In the genomic region with DNA sequence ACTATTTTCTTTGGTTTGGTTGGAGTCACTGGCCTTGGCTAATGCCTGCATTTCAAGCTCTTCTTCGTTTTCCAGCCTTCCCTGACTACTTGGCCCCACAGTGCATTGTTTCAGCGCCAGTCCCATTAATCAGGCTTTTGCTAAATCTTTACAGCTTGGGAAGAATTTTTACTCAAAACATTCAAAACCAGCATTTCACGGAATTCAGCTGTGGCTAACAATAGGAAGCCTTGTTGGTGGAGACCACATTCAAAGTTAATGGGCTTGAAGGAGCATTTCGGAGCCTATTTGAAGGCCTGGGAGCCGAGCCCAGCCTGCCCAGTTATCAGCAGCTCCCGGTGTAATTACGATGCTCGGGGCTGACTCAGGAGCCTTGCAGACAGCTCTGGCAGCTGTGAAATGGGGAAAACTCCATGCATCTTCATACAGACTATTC, we compare ENCODE assay signal across 22 cellular contexts. TPM values are rescaled to one million over a fixed set of nuclear protein-coding genes. Genes with fewer than 3 reads are reported as not detected.
DNase-seq lines count a peak whose midpoint lies in the region; TF ChIP-seq lines count a peak whose summit lies in the region.
"Had no signal": no experiment of that assay in that cellular context is flagged by ENCODE, and none has a peak within 500 bp of the region (broad histone marks: within the 10 kb centered on the region; RNA-seq: fewer than 3 reads in every experiment).

No MANE protein-coding gene starts in this region.

- H3K4me2 ChIP-seq in mesenchymal stem cell (ENCODE audit: low read length, poor library complexity, severe bottlenecking) (no peak overlapping the region), PC-9 (no peak overlapping the region)

- no peak overlapping the region for H3K4ac ChIP-seq in mesenchymal stem cell (ENCODE audit: low read depth in 1 of 2, low read length in 2 of 2)

- H3K4me1 ChIP-seq in mesenchymal stem cell (ENCODE audit: control insufficient read depth, insufficient read depth, low read depth, low read length), result no peaks in the 10 kb centered on the region
- H3K4me1 ChIP-seq in PC-9 (replicated peaks; ENCODE audit: insufficient read depth), result no peaks in the 10 kb centered on the region
- H3K4me1 ChIP-seq: psoas muscle, upper lobe of left lung had no signal

- no peak overlapping the region for H2BK120ac ChIP-seq in mesenchymal stem cell (ENCODE audit: low read depth, low read length)

- no peak overlapping the region for H2BK5ac ChIP-seq in mesenchymal stem cell (ENCODE audit: low read depth, low read length, poor library complexity, severe bottlenecking)

- H3K9me3 Mint-ChIP-seq in MCF 10A (ENCODE audit: unreplicated experiment), result no peaks in the 10 kb centered on the region
- H3K9me3 Mint-ChIP-seq: activated CD4-positive, alpha-beta T cell treated with anti-CD3 and anti-CD28 coated beads, Interleukin-2, amount 10 ng/mL, durations not matched to agents 24 days and 14 days; memory B cell had no signal

- H3K4me1 Mint-ChIP-seq in MCF 10A (ENCODE audit: insufficient read depth, unreplicated experiment), result no peaks in the 10 kb centered on the region
- H3K4me1 Mint-ChIP-seq: activated CD4-positive, alpha-beta T cell treated with anti-CD3 and anti-CD28 coated beads, Interleukin-2, amount 10 ng/mL, durations not matched to agents 24 days and 14 days; immature natural killer cell; memory B cell; natural killer cell had no signal

- H2AFZ ChIP-seq in mesenchymal stem cell (ENCODE audit: low read depth, low read length) (no peak overlapping the region), PC-9 (no peak overlapping the region)

- no peaks in the 10 kb centered on the region for H3K9me3 ChIP-seq in mesenchymal stem cell (ENCODE audit: control insufficient read depth, low read length)
- H3K9me3 ChIP-seq in PC-9 (ENCODE audit: insufficient read depth, low read depth), result no peaks in the 10 kb centered on the region
- H3K9me3 ChIP-seq: psoas muscle, upper lobe of left lung had no signal

- peak; percentile 38 for DNase-seq in Ammon's horn (ENCODE audit: low spot score)
- DNase-seq in T1000 (lab: John Stamatoyannopoulos, UW), result peak; percentile 6
- peak; percentile 11 for DNase-seq in fibroblast of villous mesenchyme (ENCODE audit: low read depth)
- peak; percentile 0 for DNase-seq in mesenchymal stem cell
- DNase-seq in MCF 10A (ENCODE audit: unreplicated experiment), result no peak
- no peak for DNase-seq in NCI-H748 treated with DMSO at 0.1 percent for 48 hours (lab: John Stamatoyannopoulos, UW)
- no peak for DNase-seq in T-helper 2 cell
- no peak for DNase-seq in PC-9
- DNase-seq: activated CD4-positive, alpha-beta T cell treated with anti-CD3 and anti-CD28 coated beads, Interleukin-2, amount 10 ng/mL, durations not matched to agents 24 days and 14 days; activated CD8-positive, alpha-beta memory T cell treated with anti-CD3 and anti-CD28 coated beads, Interleukin-2, amount 50 U/mL, for 4 hours; activated gamma-delta T cell treated with Interleukin-2 at 50 U/mL for 16 hours; HFFc6; immature natural killer cell; natural killer cell; NCI-H2107; NCI-H526 treated with DMSO at 0.1 percent for 48 hours; stimulated activated naive CD4-positive, alpha-beta T cell; upper lobe of left lung had no signal

- H3K14ac ChIP-seq in mesenchymal stem cell (ENCODE audit: low read length in 2 of 2), result no peak overlapping the region

- no peak overlapping the region for H3K9ac ChIP-seq in mesenchymal stem cell (ENCODE audit: low read length)

- H2BK12ac ChIP-seq in mesenchymal stem cell (ENCODE audit: low read length in 2 of 2), result no peak overlapping the region

- no peaks in the 10 kb centered on the region for H4K20me1 ChIP-seq in PC-9 (ENCODE audit: insufficient read depth)

- no peaks in the 10 kb centered on the region for H3K79me2 ChIP-seq in PC-9 (ENCODE audit: low read depth)

- no peaks in the 10 kb centered on the region for H3K36me3 Mint-ChIP-seq in MCF 10A (ENCODE audit: insufficient read depth, unreplicated experiment)
- H3K36me3 Mint-ChIP-seq: immature natural killer cell, memory B cell, natural killer cell had no signal

- H4K8ac ChIP-seq in mesenchymal stem cell (ENCODE audit: low read length), result no peak overlapping the region

- H3K9me2 ChIP-seq in PC-9 (ENCODE audit: insufficient read depth), result no peaks in the 10 kb centered on the region

- no peak overlapping the region for H3K23ac ChIP-seq in mesenchymal stem cell (ENCODE audit: low read length in 2 of 2)

- CTCF ChIA-PET in MCF 10A (lab: Yijun Ruan, JAX) (no interaction called here), PC-9 (lab: Charles Lee) (no interaction called here)

- H2BK15ac ChIP-seq in mesenchymal stem cell (ENCODE audit: low read depth, poor library complexity, severe bottlenecking), result no peak overlapping the region

- TF ChIP-seq CTCF in fibroblast of villous mesenchyme (IDR thresholded peaks at IDR 0.05; ENCODE audit: insufficient read depth, low read depth, low read length) (no peak), MCF 10A (IDR thresholded peaks at IDR 0.05; ENCODE audit: unreplicated experiment) (no peak), PC-9 (conservative IDR thresholded peaks at IDR 0.05) (no peak)

- no peak overlapping the region for H4K91ac ChIP-seq in mesenchymal stem cell (ENCODE audit: low read length)

- no peaks in the 10 kb centered on the region for H3F3A ChIP-seq in PC-9 (ENCODE audit: insufficient read depth, low read depth)

- no peak overlapping the region for H3K18ac ChIP-seq in mesenchymal stem cell (ENCODE audit: low read depth in 1 of 2, low read length in 2 of 2)

- no peaks in the 10 kb centered on the region for H3K27me3 ChIP-seq in mesenchymal stem cell (ENCODE audit: control insufficient read depth in 1 of 2, insufficient read depth in 1 of 2, low read length in 2 of 2)
- H3K27me3 ChIP-seq in PC-9 (ENCODE audit: insufficient read depth, low read depth), result no peaks in the 10 kb centered on the region
- H3K27me3 ChIP-seq: upper lobe of left lung had no signal

- no peaks in the 10 kb centered on the region for H3K27me3 Mint-ChIP-seq in MCF 10A (ENCODE audit: insufficient read depth, unreplicated experiment)
- H3K27me3 Mint-ChIP-seq: activated CD4-positive, alpha-beta T cell treated with anti-CD3 and anti-CD28 coated beads, Interleukin-2, amount 10 ng/mL, durations not matched to agents 24 days and 14 days; dendritic cell treated with granulocyte-macrophage colony-stimulating factor and Interleukin-4, amounts not matched to agents 40 ng/mL and 50 ng/mL, for 4 days; memory B cell had no signal

- no peak overlapping the region for H3K27ac Mint-ChIP-seq in MCF 10A (ENCODE audit: low read depth, unreplicated experiment)
- H3K27ac Mint-ChIP-seq: activated CD4-positive, alpha-beta T cell treated with anti-CD3 and anti-CD28 coated beads, Interleukin-2, amount 10 ng/mL, durations not matched to agents 24 days and 14 days; dendritic cell treated with granulocyte-macrophage colony-stimulating factor and Interleukin-4, amounts not matched to agents 40 ng/mL and 50 ng/mL, for 4 days; HFFc6; immature natural killer cell; memory B cell; natural killer cell had no signal

- H3K79me1 ChIP-seq in mesenchymal stem cell (replicated peaks; ENCODE audit: low read length, poor library complexity, severe bottlenecking), result no peaks in the 10 kb centered on the region

- intact Hi-C loops in MCF 10A (cut with micrococcal nuclease), result no loop called here
- intact Hi-C loops in PC-9 (cut with micrococcal nuclease; ENCODE audit: unreplicated experiment), result no loop called here

- H3K36me3 ChIP-seq in mesenchymal stem cell (ENCODE audit: control insufficient read depth in 1 of 2, insufficient read depth in 2 of 2, low read depth in 1 of 2, low read length in 2 of 2) (no peaks in the 10 kb centered on the region), PC-9 (ENCODE audit: low read depth) (no peaks in the 10 kb centered on the region)
- H3K36me3 ChIP-seq: upper lobe of left lung had no signal

- no peak overlapping the region for H3K4me3 ChIP-seq in fibroblast of villous mesenchyme (ENCODE audit: low read depth, low read length)
- no peak overlapping the region for H3K4me3 ChIP-seq in mesenchymal stem cell (ENCODE audit: insufficient read depth in 1 of 2, low read depth in 1 of 2, low read length in 2 of 2)
- H3K4me3 ChIP-seq in PC-9, result no peak overlapping the region
- H3K4me3 ChIP-seq: K562, psoas muscle, upper lobe of left lung had no signal

- H3K4me3 Mint-ChIP-seq in MCF 10A (ENCODE audit: unreplicated experiment), result no peak overlapping the region
- H3K4me3 Mint-ChIP-seq: activated CD4-positive, alpha-beta T cell treated with anti-CD3 and anti-CD28 coated beads, Interleukin-2, amount 10 ng/mL, durations not matched to agents 24 days and 14 days; dendritic cell treated with granulocyte-macrophage colony-stimulating factor and Interleukin-4, amounts not matched to agents 40 ng/mL and 50 ng/mL, for 4 days; HFFc6; immature natural killer cell; memory B cell; natural killer cell had no signal

- no peak overlapping the region for H3K27ac ChIP-seq in mesenchymal stem cell (ENCODE audit: low read length, poor library complexity, severe bottlenecking)
- no peak overlapping the region for H3K27ac ChIP-seq in PC-9
- H3K27ac ChIP-seq: psoas muscle, upper lobe of left lung had no signal

- no peak overlapping the region for H2AK5ac ChIP-seq in mesenchymal stem cell (ENCODE audit: low read length, severe bottlenecking)

- 55% methylated on average over 5 of the region's 8 CpGs for WGBS in mesenchymal stem cell

- POLR2A ChIA-PET in MCF 10A (lab: Yijun Ruan, JAX) (no interaction called here), PC-9 (lab: Charles Lee; ENCODE audit: unreplicated experiment) (no interaction called here)

- BruUV-seq in MCF 10A (replicated peaks; lab: Mats Ljungman, UMichigan) (no TSS peak), PC-9 (replicated peaks; lab: Mats Ljungman, UMichigan) (no TSS peak)

RNA-seq across cellular contexts. Expression of gene VCX2, which starts 30.8 kb away (rescaled TPM):
- total RNA-seq in fibroblast of villous mesenchyme, result not detected in 2 replicates
- not detected for polyA plus RNA-seq in mesenchymal stem cell (2013, experiment 1 of 2)
- not detected for polyA plus RNA-seq in mesenchymal stem cell (2013, experiment 2 of 2)
- total RNA-seq in MCF 10A (2022), result not detected in 2 replicates
- not detected in 2 replicates for total RNA-seq in PC-9 (2021)
- total RNA-seq: activated CD4-positive, alpha-beta T cell treated with anti-CD3 and anti-CD28 coated beads, Interleukin-2, amount 10 ng/mL, durations not matched to agents 24 days and 14 days; HFFc6; K562; natural killer cell; psoas muscle; upper lobe of left lung had no signal
- polyA plus RNA-seq: immature natural killer cell, K562, psoas muscle had no signal

Comparison
In these comparisons a context has a peak if more than half of its experiments do, and no peak if none do; other contexts are left out.
1. DNase-seq: peak in Ammon's horn (single experiment), T1000 (single experiment), fibroblast of villous mesenchyme (single experiment) and mesenchymal stem cell (single experiment); none in MCF 10A (single experiment), NCI-H748 treated with DMSO at 0.1 percent for 48 hours (single experiment), T-helper 2 cell (0 of 5) and PC-9 (0 of 2).